In genomic region chr2:222303828-222304736, GRCh38 we compare ENCODE assay signal across 13 cellular contexts. TPM values are rescaled to one million over a fixed set of nuclear protein-coding genes. Genes with fewer than 3 reads are reported as not detected.
DNase-seq lines count a peak whose midpoint lies in the region; ATAC-seq and TF ChIP-seq lines count a peak whose summit lies in the region.
"Had no signal": no experiment of that assay in that cellular context is flagged by ENCODE, and none has a peak within 500 bp of the region (broad histone marks: within the 10 kb centered on the region; RNA-seq: fewer than 3 reads in every experiment).

No MANE protein-coding gene starts in this region.

- H3K36me3 ChIP-seq in lower lobe of right lung (no peaks in the 10 kb centered on the region), thoracic aorta (no peaks in the 10 kb centered on the region)
- H3K36me3 ChIP-seq: HAP-1 had no signal

- peaks cover 49% of the 10 kb centered on the region for H3K4me1 Mint-ChIP-seq in activated naive CD8-positive, alpha-beta T cell (ENCODE audit: low read depth)
- H3K4me1 Mint-ChIP-seq in activated naive CD8-positive, alpha-beta T cell treated with anti-CD3 and anti-CD28 coated beads for 36 hours, result peaks cover 23% of the 10 kb centered on the region
- peaks cover 26% of the 10 kb centered on the region for H3K4me1 Mint-ChIP-seq in activated CD8-positive, alpha-beta T cell treated with anti-CD3 and anti-CD28 coated beads for 36 hours (ENCODE audit: low read depth)

- POLR2A ChIA-PET in activated CD8-positive, alpha-beta T cell treated with anti-CD3 and anti-CD28 coated beads for 36 hours (lab: Charles Lee), result no interaction called here
- POLR2A ChIA-PET in GM10248 (lab: Yijun Ruan, JAX), result no interaction called here

- CTCF ChIA-PET in activated CD8-positive, alpha-beta T cell treated with anti-CD3 and anti-CD28 coated beads for 36 hours (lab: Charles Lee), result interaction anchor here (1.4 kb wide), 1 partner anchor 10 kb away, joined by 3 read pairs; no protein-coding TSS in a partner anchor
- CTCF ChIA-PET in GM10248 (lab: Yijun Ruan, JAX), result interaction anchor here (1.1 to 2.1 kb wide), 2 partner anchors 20 to 257 kb away, joined by 3 to 5 read pairs; no protein-coding TSS in a partner anchor

- no peaks in the 10 kb centered on the region for H3K36me3 Mint-ChIP-seq in activated naive CD8-positive, alpha-beta T cell
- H3K36me3 Mint-ChIP-seq in activated naive CD8-positive, alpha-beta T cell treated with anti-CD3 and anti-CD28 coated beads for 36 hours, result peaks cover 11% of the 10 kb centered on the region
- H3K36me3 Mint-ChIP-seq in activated CD8-positive, alpha-beta T cell treated with anti-CD3 and anti-CD28 coated beads for 36 hours (ENCODE audit: low read depth), result peaks cover 5% of the 10 kb centered on the region

- H3K9me3 ChIP-seq in lower lobe of right lung, result no peaks in the 10 kb centered on the region
- no peaks in the 10 kb centered on the region for H3K9me3 ChIP-seq in thoracic aorta
- H3K9me3 ChIP-seq: HAP-1 had no signal

- no peak for ATAC-seq in activated CD8-positive, alpha-beta T cell treated with anti-CD3 and anti-CD28 coated beads for 36 hours
- ATAC-seq in lower lobe of right lung (no peak), thoracic aorta (ENCODE audit: insufficient number of reproducible peaks, low FRiP score, low read depth) (no peak)

- intact Hi-C loops in activated CD8-positive, alpha-beta T cell treated with anti-CD3 and anti-CD28 coated beads for 36 hours (cut with micrococcal nuclease), result loop anchor here (10.0 kb wide), 1 partner anchor 249 kb away; no protein-coding TSS in a partner anchor
- intact Hi-C loops in lower lobe of right lung (cut with DNase I), result no loop called here
- intact Hi-C loops in posterior cingulate gyrus (cut with DNase I), result no loop called here

- no peak overlapping the region for H3K27ac Mint-ChIP-seq in activated naive CD8-positive, alpha-beta T cell
- no peak overlapping the region for H3K27ac Mint-ChIP-seq in activated naive CD8-positive, alpha-beta T cell treated with anti-CD3 and anti-CD28 coated beads for 36 hours
- H3K27ac Mint-ChIP-seq in activated CD8-positive, alpha-beta T cell treated with anti-CD3 and anti-CD28 coated beads for 36 hours, result no peak overlapping the region

- peaks cover 72% of the 10 kb centered on the region for H3K27me3 Mint-ChIP-seq in activated naive CD8-positive, alpha-beta T cell
- H3K27me3 Mint-ChIP-seq in activated naive CD8-positive, alpha-beta T cell treated with anti-CD3 and anti-CD28 coated beads for 36 hours, result peaks cover 100% of the 10 kb centered on the region
- H3K27me3 Mint-ChIP-seq in activated CD8-positive, alpha-beta T cell treated with anti-CD3 and anti-CD28 coated beads for 36 hours, result peaks cover 92% of the 10 kb centered on the region

- peak overlapping the region; percentile 57 for H3K4me3 ChIP-seq in lower lobe of right lung
- H3K4me3 ChIP-seq in thoracic aorta, result peak overlapping the region; percentile 72
- H3K4me3 ChIP-seq: HAP-1 had no signal

- no peak for TF ChIP-seq CTCF in activated CD8-positive, alpha-beta T cell treated with anti-CD3 and anti-CD28 coated beads for 36 hours (IDR thresholded peaks at IDR 0.05)
- TF ChIP-seq CTCF in lower lobe of right lung (IDR thresholded peaks at IDR 0.05) (no peak), thoracic aorta (IDR thresholded peaks at IDR 0.05) (no peak), GM10248 (IDR thresholded peaks at IDR 0.05; ENCODE audit: control extremely low read depth, extremely low read depth, low read depth, missing control alignments) (no peak)

- H3K27ac ChIP-seq in lower lobe of right lung, result no peak overlapping the region
- H3K27ac ChIP-seq in thoracic aorta, result no peak overlapping the region

- H3K9me3 Mint-ChIP-seq in activated naive CD8-positive, alpha-beta T cell (ENCODE audit: low read depth), result no peaks in the 10 kb centered on the region
- peaks cover 15% of the 10 kb centered on the region for H3K9me3 Mint-ChIP-seq in activated naive CD8-positive, alpha-beta T cell treated with anti-CD3 and anti-CD28 coated beads for 36 hours
- H3K9me3 Mint-ChIP-seq in activated CD8-positive, alpha-beta T cell treated with anti-CD3 and anti-CD28 coated beads for 36 hours, result peaks cover 2% of the 10 kb centered on the region

- H3K4me1 ChIP-seq in lower lobe of right lung (peaks cover 49% of the 10 kb centered on the region), thoracic aorta (ENCODE audit: control insufficient read depth in 1 of 2, low read depth in 2 of 2) (peaks cover 15 to 46% of the 10 kb centered on the region in 2 donors)
- H3K4me1 ChIP-seq: HAP-1 had no signal

- no peak for DNase-seq in activated naive CD8-positive, alpha-beta T cell treated with anti-CD3 and anti-CD28 coated beads for 36 hours
- DNase-seq in activated CD8-positive, alpha-beta T cell treated with anti-CD3 and anti-CD28 coated beads for 36 hours, result no peak
- no peak for DNase-seq in lower lobe of right lung
- no peak for DNase-seq in thoracic aorta (ENCODE audit: low spot score)
- no peak for DNase-seq in posterior cingulate gyrus
- no peak for DNase-seq in GM10248 (ENCODE audit: extremely low spot score)
- no peak for DNase-seq in germinal center (ENCODE audit: low spot score)
- DNase-seq: AML-193, NCI-H510A treated with DMSO at 0.1 percent for 48 hours, SHP77, substantia nigra had no signal

- peak overlapping the region; percentile 76 for H3K4me3 Mint-ChIP-seq in activated naive CD8-positive, alpha-beta T cell
- no peak overlapping the region for H3K4me3 Mint-ChIP-seq in activated naive CD8-positive, alpha-beta T cell treated with anti-CD3 and anti-CD28 coated beads for 36 hours
- peak overlapping the region; percentile 55 for H3K4me3 Mint-ChIP-seq in activated CD8-positive, alpha-beta T cell treated with anti-CD3 and anti-CD28 coated beads for 36 hours

- H3K27me3 ChIP-seq in lower lobe of right lung (ENCODE audit: low read depth) (peaks cover 100% of the 10 kb centered on the region), thoracic aorta (replicated peaks; ENCODE audit: insufficient read depth) (peaks cover 35% of the 10 kb centered on the region)

RNA-seq across cellular contexts. Expression of gene PAX3, which starts 5.3 kb away (rescaled TPM):
- total RNA-seq in activated naive CD8-positive, alpha-beta T cell treated with anti-CD3 and anti-CD28 coated beads for 36 hours, result not detected
- not detected for total RNA-seq in activated CD8-positive, alpha-beta T cell treated with anti-CD3 and anti-CD28 coated beads for 36 hours
- total RNA-seq in lower lobe of right lung (not detected), thoracic aorta (not detected)
